In the genomic region with DNA sequence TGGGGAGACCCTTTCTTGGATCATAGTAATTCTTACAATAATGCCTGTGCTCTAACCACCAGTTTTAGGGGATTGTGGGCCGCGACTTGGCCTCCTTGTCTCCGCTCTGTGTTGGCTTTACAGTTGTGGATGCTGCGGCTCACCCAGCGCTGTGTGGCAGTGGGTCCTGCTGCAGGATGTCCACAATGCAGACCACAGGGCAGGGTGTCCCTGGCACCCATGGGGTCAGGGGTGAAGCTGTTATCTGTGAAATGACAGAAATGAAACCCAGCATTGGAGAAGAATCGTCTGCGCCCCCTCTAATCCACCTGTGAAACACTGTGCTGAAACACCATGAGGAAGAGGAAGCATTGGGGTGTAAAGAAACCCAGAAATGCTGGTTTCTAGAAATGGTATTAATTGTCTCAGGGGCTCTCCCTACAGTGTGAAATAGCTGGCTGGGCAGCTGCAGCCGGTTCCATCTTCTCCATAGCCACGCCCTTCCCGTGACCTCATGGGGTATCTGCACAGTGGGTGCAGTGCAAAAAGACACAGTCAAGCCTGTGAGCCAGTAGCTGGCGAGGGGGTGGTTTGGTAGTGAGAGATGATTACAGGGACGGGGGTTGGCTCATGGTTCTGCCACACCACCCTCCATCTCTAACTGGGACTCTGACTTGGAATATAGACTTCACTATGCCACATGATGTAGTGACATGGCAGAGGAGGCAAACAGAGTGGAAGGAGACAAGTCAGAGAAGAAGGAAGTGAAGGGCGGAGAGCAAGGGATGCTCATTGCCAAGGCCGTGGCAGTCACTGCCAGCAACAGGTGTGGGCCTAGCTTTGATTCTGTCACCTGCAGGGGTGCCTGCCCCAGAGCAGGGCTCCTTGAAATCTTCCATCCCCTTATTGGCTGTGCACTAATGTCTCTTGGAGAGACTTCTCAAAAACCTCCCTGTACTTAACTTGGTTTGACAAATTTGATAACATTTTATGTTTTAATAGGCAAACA, we compare ENCODE assay signal across 8 cellular contexts. TPM values are rescaled to one million over a fixed set of nuclear protein-coding genes. Genes with fewer than 3 reads are reported as not detected.
A peak's percentile ranks its signal among the peaks of the same experiment; 100 is the strongest.
DNase-seq lines count a peak whose midpoint lies in the region; ATAC-seq, FAIRE-seq and TF ChIP-seq lines count a peak whose summit lies in the region.

No MANE protein-coding gene starts in this region.

- H3K79me2 ChIP-seq in H1 (ENCODE audit: control insufficient read depth in 1 of 2, insufficient read depth in 2 of 2, low read length in 2 of 2) (peaks cover 0 to 89% of the 10 kb centered on the region in 2 experiments; a peak in 2 of 4 replicates), mammary epithelial cell (ENCODE audit: insufficient read depth, low read length) (peaks cover 54% of the 10 kb centered on the region)

- H3K27me3 ChIP-seq in H1 (replicated peaks in 1 of 4; ENCODE audit: control insufficient read depth in 3 of 4, extremely low read depth in 1 of 4, insufficient read depth in 3 of 4, low read length in 3 of 4) = no peaks in the 10 kb centered on the region
- no peaks in the 10 kb centered on the region for H3K27me3 ChIP-seq in mammary epithelial cell (ENCODE audit: insufficient read depth, low read length)

- H2BK20ac ChIP-seq in H1 (ENCODE audit: low read length) = no peak overlapping the region

- no peak for TF ChIP-seq RAD21 in H1 (IDR thresholded peaks at IDR 0.05 in 1 of 2, conservative IDR thresholded peaks at IDR 0.05 in 1 of 2; ENCODE audit: low read depth in 2 of 2, low read length in 2 of 2)

- no peak overlapping the region for H2BK120ac ChIP-seq in H1 (replicated peaks; ENCODE audit: low read depth, low read length)

- in situ Hi-C loops in mammary epithelial cell (cut with MboI; ENCODE audit: low sequenced_read_pairs in 2 of 2) (no loop called here), G401 (cut with HindIII; ENCODE audit: low sequenced_read_pairs) (no loop called here)

- DNase-seq in T-helper 17 cell = peak in 1 of 3 donors; percentile 47
- DNase-seq in H1 (ENCODE audit: low read depth in 1 of 2, low spot score in 2 of 2) = no peak
- DNase-seq in mammary epithelial cell = no peak
- DNase-seq in foreskin fibroblast = no peak
- DNase-seq in G401 (ENCODE audit: low spot score) = no peak

- H3K36me3 ChIP-seq in H1 (ENCODE audit: control insufficient read depth in 2 of 4, insufficient read depth in 4 of 4, low read length in 3 of 4) (peaks cover 0 to 3% (median 0%) of the 10 kb centered on the region in 4 experiments; a peak in 1 of 8 replicates), mammary epithelial cell (ENCODE audit: insufficient read depth, low read length) (no peaks in the 10 kb centered on the region)

- no peak overlapping the region; a peak in 1 of 7 replicates for H3K9ac ChIP-seq in H1 (replicated peaks in 1 of 4; ENCODE audit: extremely low read depth in 1 of 4, low read depth in 3 of 4, low read length in 3 of 4)
- no peak overlapping the region for H3K9ac ChIP-seq in mammary epithelial cell (ENCODE audit: insufficient read depth, low read length)

- no peak overlapping the region for H3K56ac ChIP-seq in H1 (replicated peaks; ENCODE audit: insufficient read length, low read depth, low read length)

- no peak overlapping the region for H2BK15ac ChIP-seq in H1 (ENCODE audit: low read length)

- H3K9me3 Mint-ChIP-seq in stimulated activated naive CD8-positive, alpha-beta T cell treated with anti-CD3 and anti-CD28 coated beads, Interleukin-15, Interleukin-2, amounts not matched to agents 100 ng/mL and 50 ng/mL, for 24 hours = no peaks in the 10 kb centered on the region

- H3K27ac ChIP-seq in H1 (ENCODE audit: low read depth, low read length) (no peak overlapping the region), mammary epithelial cell (ENCODE audit: insufficient read depth, low read depth, low read length) (no peak overlapping the region)

- H3K4me3 ChIP-seq in H1 (ENCODE audit: extremely low read depth in 1 of 4, insufficient read depth in 2 of 4, low read depth in 3 of 4, low read length in 4 of 4) (no peak overlapping the region), mammary epithelial cell (replicated peaks in 1 of 3; ENCODE audit: insufficient read depth in 1 of 3, low read depth in 2 of 3, low read length in 3 of 3) (no peak overlapping the region), foreskin fibroblast (ENCODE audit: low read depth in 1 of 2, low read length in 2 of 2) (no peak overlapping the region)

- no peak for TF ChIP-seq POLR2A in H1 (IDR thresholded peaks at IDR 0.05; ENCODE audit: control extremely low read depth in 1 of 2, low read depth in 2 of 2, low read length in 2 of 2)

- H3K4me2 ChIP-seq in H1 (ENCODE audit: insufficient read depth in 1 of 2, low read depth in 2 of 2, low read length in 2 of 2) = no peak overlapping the region
- H3K4me2 ChIP-seq in mammary epithelial cell (ENCODE audit: insufficient read depth, low read depth, low read length) = no peak overlapping the region

- H3K9me3 ChIP-seq in T-helper 17 cell (ENCODE audit: control insufficient read depth, low read length, poor library complexity, severe bottlenecking) (no peaks in the 10 kb centered on the region), H1 (ENCODE audit: insufficient read depth in 2 of 2, low read depth in 1 of 2, low read length in 1 of 2) (no peaks in the 10 kb centered on the region), mammary epithelial cell (replicated peaks; ENCODE audit: insufficient read depth, low read length) (no peaks in the 10 kb centered on the region)

- H4K20me1 ChIP-seq in H1 (replicated peaks in 1 of 2; ENCODE audit: control insufficient read depth in 1 of 2, insufficient read depth in 2 of 2, low read length in 2 of 2) (peaks cover 7 to 20% of the 10 kb centered on the region in 2 experiments), mammary epithelial cell (ENCODE audit: insufficient read depth, low read length) (no peaks in the 10 kb centered on the region)

- peak overlapping the region; percentile 83 for H3K4me3 Mint-ChIP-seq in T-helper 17 cell
- H3K4me3 Mint-ChIP-seq in stimulated activated naive CD8-positive, alpha-beta T cell treated with anti-CD3 and anti-CD28 coated beads, Interleukin-15, Interleukin-2, amounts not matched to agents 100 ng/mL and 50 ng/mL, for 24 hours = peak overlapping the region; percentile 67

- CTCF ChIA-PET in H1 (lab: Charles Lee; ENCODE audit: partially characterized antibody) (interaction anchor here (1.3 to 5.2 kb wide), 4 partner anchors 8 to 84 kb away, joined by 3 to 30 read pairs (median 6); no protein-coding TSS in a partner anchor), mammary epithelial cell (lab: Charles Lee; ENCODE audit: low non-redundant PET) (no interaction called here)

- H2AFZ ChIP-seq in H1 (ENCODE audit: low read length) (no peak overlapping the region), mammary epithelial cell (ENCODE audit: low read depth, low read length) (no peak overlapping the region)

- BruUV-seq in mammary epithelial cell (replicated peaks; lab: Mats Ljungman, UMichigan) = no TSS peak

- intact Hi-C loops in mammary epithelial cell (cut with micrococcal nuclease) = no loop called here

- no peak overlapping the region for H2BK12ac ChIP-seq in H1 (ENCODE audit: low read depth, low read length)

- no peak for FAIRE-seq in H1 (lab: Jason Lieb, UNC)

- H3K27ac Mint-ChIP-seq in T-helper 17 cell = peak overlapping the region; percentile 97
- H3K27ac Mint-ChIP-seq in stimulated activated naive CD8-positive, alpha-beta T cell treated with anti-CD3 and anti-CD28 coated beads, Interleukin-15, Interleukin-2, amounts not matched to agents 100 ng/mL and 50 ng/mL, for 24 hours = peak overlapping the region; percentile 95

- H3K4ac ChIP-seq in H1 (replicated peaks; ENCODE audit: insufficient read length, low read depth, low read length) = no peak overlapping the region

- no peak for TF ChIP-seq EP300 in H1 (IDR thresholded peaks at IDR 0.05; ENCODE audit: borderline replicate concordance in 1 of 2, low read depth in 2 of 2, low read length in 2 of 2)

- dilution Hi-C loops in mammary epithelial cell (cut with HindIII; ENCODE audit: low sequenced_read_pairs) = no loop called here

- H4K8ac ChIP-seq in H1 (ENCODE audit: extremely low read depth, insufficient read depth, low read length) = peak overlapping the region; percentile 75; the same call in 1 of the 2 replicates

- WGBS in H1 (ENCODE audit: extremely low coverage in 1 of 2, insufficient coverage in 1 of 2, insufficient read length in 1 of 2, insufficient replicate concordance in 2 of 2, low coverage in 1 of 2, low lambda C conversion rate in 2 of 2, missing lambda C conversion rate in 1 of 2), 2 experiments = 90% methylated on average over 14 of the region's 14 CpGs; no CpG with 5 or more reads in 1 of the 2 experiments
- WGBS in mammary epithelial cell (ENCODE audit: low coverage, missing lambda C conversion rate) = 89% methylated on average over 14 of the region's 14 CpGs

- no peak overlapping the region for H4K91ac ChIP-seq in H1 (replicated peaks; ENCODE audit: insufficient read length, low read length)

- H2BK5ac ChIP-seq in H1 (ENCODE audit: low read depth, low read length) = no peak overlapping the region

- no peak for TF ChIP-seq CTCF in H1 (IDR thresholded peaks at IDR 0.05; ENCODE audit: control extremely low read depth in 1 of 3, insufficient read depth in 1 of 3, low read depth in 1 of 3, low read length in 3 of 3)
- TF ChIP-seq CTCF in mammary epithelial cell (conservative IDR thresholded peaks at IDR 0.05 in 1 of 2, IDR thresholded peaks at IDR 0.05 in 1 of 2; ENCODE audit: extremely low read depth in 1 of 2, insufficient read depth in 1 of 2, low read depth in 1 of 2, low read length in 2 of 2) = no peak
- TF ChIP-seq CTCF in foreskin fibroblast (IDR thresholded peaks at IDR 0.05; ENCODE audit: low read depth, low read length) = no peak

- no peak overlapping the region for H3K18ac ChIP-seq in H1 (ENCODE audit: extremely low read depth, low read length)

- H3K4me1 ChIP-seq in H1 (replicated peaks in 1 of 4; ENCODE audit: control insufficient read depth in 3 of 4, insufficient read depth in 4 of 4, low read length in 3 of 4) = peaks cover 16 to 37% (median 25%) of the 10 kb centered on the region in 4 experiments
- peaks cover 14% of the 10 kb centered on the region for H3K4me1 ChIP-seq in mammary epithelial cell (ENCODE audit: insufficient read depth, low read length)

- no peaks in the 10 kb centered on the region for H3K23me2 ChIP-seq in H1 (ENCODE audit: low read depth, low read length)

- peak; percentile 62 for ATAC-seq in GM19023 (IDR thresholded peaks at IDR 0.05; ENCODE audit: unreplicated experiment)
- peak; percentile 68 for ATAC-seq in HG02885 (IDR thresholded peaks at IDR 0.05; ENCODE audit: poor library complexity, unreplicated experiment)
- ATAC-seq in T-helper 17 cell = peak; percentile 49

- H3K4me1 Mint-ChIP-seq in T-helper 17 cell = peaks cover 76% of the 10 kb centered on the region
- H3K4me1 Mint-ChIP-seq in stimulated activated naive CD8-positive, alpha-beta T cell treated with anti-CD3 and anti-CD28 coated beads, Interleukin-15, Interleukin-2, amounts not matched to agents 100 ng/mL and 50 ng/mL, for 24 hours (ENCODE audit: low read depth) = peaks cover 92% of the 10 kb centered on the region

- H2AK5ac ChIP-seq in H1 (ENCODE audit: low read depth, low read length) = no peak overlapping the region

- no peak overlapping the region for H3K14ac ChIP-seq in H1 (ENCODE audit: insufficient read length)

- H3K27me3 Mint-ChIP-seq in T-helper 17 cell = no peaks in the 10 kb centered on the region
- H3K27me3 Mint-ChIP-seq in stimulated activated naive CD8-positive, alpha-beta T cell treated with anti-CD3 and anti-CD28 coated beads, Interleukin-15, Interleukin-2, amounts not matched to agents 100 ng/mL and 50 ng/mL, for 24 hours = no peaks in the 10 kb centered on the region

- H3K36me3 Mint-ChIP-seq in T-helper 17 cell (ENCODE audit: low read depth) = no peaks in the 10 kb centered on the region
- peaks cover 9% of the 10 kb centered on the region for H3K36me3 Mint-ChIP-seq in stimulated activated naive CD8-positive, alpha-beta T cell treated with anti-CD3 and anti-CD28 coated beads, Interleukin-15, Interleukin-2, amounts not matched to agents 100 ng/mL and 50 ng/mL, for 24 hours (ENCODE audit: low read depth)

- no peak overlapping the region for H3K23ac ChIP-seq in H1 (ENCODE audit: insufficient read length)

- POLR2A ChIA-PET in H1 (lab: Charles Lee; ENCODE audit: partially characterized antibody) = interaction anchor here (0.8 kb wide), 1 partner anchor 21 kb away, joined by 3 read pairs; no protein-coding TSS in a partner anchor

- H3K79me1 ChIP-seq in H1 (ENCODE audit: low read depth, low read length) = peaks cover 29% of the 10 kb centered on the region

- no peak overlapping the region for H4K5ac ChIP-seq in H1 (ENCODE audit: insufficient read length, low read depth, low read length)

RNA-seq across cellular contexts. Expression of a gene that starts 16.2 kb away (rescaled TPM):
- 100 to 1,000 TPM; 109 to 110 TPM for total RNA-seq in T-helper 17 cell
- 34.3 and 36.4 TPM in 2 replicates for total RNA-seq in H1 (2021; fragmentation: NEBNext Ultra II Directional; extraction: Animal tissue kit (Norgen Biotek cat#: 25700))
- 25.6 and 38.6 TPM in 2 replicates for polyA plus RNA-seq in H1 (2011; rRNA removed)
- 32.2 TPM for polyA plus RNA-seq in H1 (2011; cell fraction: cytosol; rRNA removed)
- 100 TPM for polyA plus RNA-seq in H1 (2011; cell fraction: nucleus; rRNA removed)
- polyA plus RNA-seq in H1 (2012, experiment 1 of 2) = 21.4 to 36.6 TPM (median 30.9 TPM) in 4 replicates
- polyA plus RNA-seq in H1 (2012, experiment 2 of 2) = 5.1 TPM
- polyA plus RNA-seq in H1 (2013, experiment 1 of 2) = 8.9 TPM
- 8.7 TPM for polyA plus RNA-seq in H1 (2013, experiment 2 of 2)
- 112 and 124 TPM in 2 replicates for polyA minus RNA-seq in H1 (2011; rRNA and poly(A)+ RNA removed)
- polyA minus RNA-seq in H1 (2011; cell fraction: cytosol; rRNA and poly(A)+ RNA removed) = 55.2 TPM
- 97.0 TPM for polyA minus RNA-seq in H1 (2011; cell fraction: nucleus; rRNA and poly(A)+ RNA removed)
- 10 to 100 TPM; 26.3 to 36.5 TPM for total RNA-seq in mammary epithelial cell
- 10.1 TPM for polyA plus RNA-seq in mammary epithelial cell
- 25.8 TPM for polyA minus RNA-seq in mammary epithelial cell
- total RNA-seq in G401 (2014; rRNA removed; shearing (Covaris generic)) = 11.3 and 15.2 TPM in 2 replicates
